Comparison of ENCODE assay signal across 1 cellular context in genomic region chr2:172427256-172427989, GRCh38.
A peak's percentile ranks its signal among the peaks of the same experiment; 100 is the strongest.
TF ChIP-seq lines count a peak whose summit lies in the region.

ITGA6 (plus strand) TSS chr2:172427586.

TF ChIP-seq in A549, 52 proteins besides CTCF, POLR2A, EP300 and RAD21 (continued from another document):
- TF ChIP-seq CEBPB (IDR thresholded peaks at IDR 0.05) (no peak), MYC (IDR thresholded peaks at IDR 0.05; ENCODE audit: borderline replicate concordance, low read length) (0 out of 2 replicates have a peak, but pooled peaks have one; percentile 44), ESRRA (IDR thresholded peaks at IDR 0.05; ENCODE audit: borderline replicate concordance, low read length) (no peak), HOXA7 (CRISPR knock-in tag; IDR thresholded peaks at IDR 0.05) (no peak), ELK1 (IDR thresholded peaks at IDR 0.05; ENCODE audit: low read depth, low read length) (no peak), RFX5 (IDR thresholded peaks at IDR 0.05) (no peak), ZSCAN20 (CRISPR knock-in tag; IDR thresholded peaks at IDR 0.05) (no peak), FOXS1 (CRISPR knock-in tag; IDR thresholded peaks at IDR 0.05) (no peak), MAZ (IDR thresholded peaks at IDR 0.05; ENCODE audit: borderline replicate concordance, low read depth, low read length) (no peak), PBX3 (IDR thresholded peaks at IDR 0.05) (no peak), ZFP36 (IDR thresholded peaks at IDR 0.05; ENCODE audit: borderline replicate concordance, partially characterized antibody) (no peak), TP53 (CRISPR knock-in tag; IDR thresholded peaks at IDR 0.05) (no peak), EHF (CRISPR knock-in tag; IDR thresholded peaks at IDR 0.05) (no peak), CBX2 (IDR thresholded peaks at IDR 0.05; ENCODE audit: borderline replicate concordance, low read depth) (no peak), CBX8 (IDR thresholded peaks at IDR 0.05) (no peak), ZC3H11A (IDR thresholded peaks at IDR 0.05) (no peak), CHD2 (IDR thresholded peaks at IDR 0.05; ENCODE audit: low read length, partially characterized antibody) (no peak), FOSB (CRISPR knock-in tag; IDR thresholded peaks at IDR 0.05) (no peak)
